In genomic region chr14:35991356-35991755, GRCh38 we compare ENCODE assay signal across 13 cellular contexts.
"Had no signal": no experiment of that assay in that cellular context is flagged by ENCODE, and none has a peak within 500 bp of the region (broad histone marks: within the 10 kb centered on the region; RNA-seq: fewer than 3 reads in every experiment).

No MANE protein-coding gene starts in this region.

- H3K4me3 Mint-ChIP-seq: activated naive CD8-positive, alpha-beta T cell; immature natural killer cell; naive thymus-derived CD4-positive, alpha-beta T cell; stimulated activated effector memory CD8-positive, alpha-beta T cell treated with anti-CD3 and anti-CD28 coated beads, Interleukin-12 subunit alpha, Interleukin-12 subunit beta, amount 100 ng/mL, for 72 hours; T-helper 2 cell treated with Interferon-gamma antibody and Interleukin-4, amounts not matched to agents 5 μg/mL and 100 μg/mL, for 36 hours had no signal

- H3K4me1 Mint-ChIP-seq: immature natural killer cell; stimulated activated effector memory CD8-positive, alpha-beta T cell treated with anti-CD3 and anti-CD28 coated beads, Interleukin-12 subunit alpha, Interleukin-12 subunit beta, amount 100 ng/mL, for 72 hours had no signal

- H3K27ac ChIP-seq: foreskin keratinocyte, prostate gland, right lobe of liver had no signal

- H3K9me3 Mint-ChIP-seq: stimulated activated effector memory CD8-positive, alpha-beta T cell treated with anti-CD3 and anti-CD28 coated beads, Interleukin-12 subunit alpha, Interleukin-12 subunit beta, amount 100 ng/mL, for 72 hours; T-helper 2 cell treated with Interferon-gamma antibody and Interleukin-4, amounts not matched to agents 5 μg/mL and 100 μg/mL, for 36 hours had no signal

- H3K36me3 ChIP-seq: prostate gland, right lobe of liver had no signal

- ATAC-seq: activated CD4-positive, CD25-positive, alpha-beta regulatory T cell treated with anti-CD3 and anti-CD28 coated beads, Interleukin-2, amount 50 U/mL, for 24 hours; foreskin keratinocyte; left cardiac atrium; naive thymus-derived CD4-positive, alpha-beta T cell; right lobe of liver had no signal

- H3K27me3 ChIP-seq: foreskin keratinocyte, right lobe of liver had no signal

- H3K36me3 Mint-ChIP-seq: activated naive CD8-positive, alpha-beta T cell; immature natural killer cell; stimulated activated effector memory CD8-positive, alpha-beta T cell treated with anti-CD3 and anti-CD28 coated beads, Interleukin-12 subunit alpha, Interleukin-12 subunit beta, amount 100 ng/mL, for 72 hours had no signal

- H3K4me3 ChIP-seq: lung, prostate gland, right lobe of liver had no signal

- H3K27me3 Mint-ChIP-seq: activated naive CD8-positive, alpha-beta T cell had no signal

- DNase-seq: foreskin keratinocyte; immature natural killer cell; left cardiac atrium; naive thymus-derived CD4-positive, alpha-beta T cell; occipital lobe; right lobe of liver; trophoblast cell had no signal

- H3K4me1 ChIP-seq: foreskin keratinocyte, prostate gland, right lobe of liver had no signal

- H3K9me3 ChIP-seq: prostate gland, right lobe of liver had no signal

- H3K27ac Mint-ChIP-seq: activated naive CD8-positive, alpha-beta T cell; immature natural killer cell; naive thymus-derived CD4-positive, alpha-beta T cell; stimulated activated effector memory CD8-positive, alpha-beta T cell treated with anti-CD3 and anti-CD28 coated beads, Interleukin-12 subunit alpha, Interleukin-12 subunit beta, amount 100 ng/mL, for 72 hours; T-helper 2 cell treated with Interferon-gamma antibody and Interleukin-4, amounts not matched to agents 5 μg/mL and 100 μg/mL, for 36 hours had no signal
